In the genomic region with DNA sequence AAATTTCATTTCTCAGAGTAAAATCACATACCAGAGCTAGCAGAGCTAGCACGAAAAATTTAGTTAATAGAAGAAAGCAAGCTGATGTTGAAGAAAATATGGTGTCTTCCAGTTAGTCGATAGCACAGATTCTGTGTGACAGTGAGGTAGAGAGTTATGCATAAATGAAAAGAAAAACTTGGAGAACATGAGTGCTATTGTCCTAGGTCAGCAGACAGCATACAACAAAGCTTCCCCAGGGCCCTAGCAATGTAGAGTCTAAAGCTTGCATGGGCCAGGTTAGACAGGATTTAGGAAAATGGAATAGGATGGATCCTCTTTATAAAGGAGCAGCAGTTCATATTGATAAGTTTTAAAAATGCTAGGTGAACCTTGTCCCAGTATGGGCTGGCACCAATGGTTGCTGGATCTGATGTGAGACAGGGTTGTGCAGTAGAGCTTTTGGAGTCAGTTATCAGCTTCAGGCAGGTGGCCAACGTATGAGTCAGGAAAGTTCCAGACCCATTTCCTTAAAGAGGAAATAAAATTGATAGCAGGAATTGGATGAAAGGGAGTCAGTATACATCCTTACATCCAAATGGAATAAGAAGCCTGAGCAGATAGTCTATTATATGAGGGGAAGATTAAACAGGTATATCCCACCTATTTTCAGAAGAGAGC, we compare ENCODE assay signal across 20 cellular contexts.
A peak's percentile ranks its signal among the peaks of the same experiment; 100 is the strongest.
DNase-seq lines count a peak whose midpoint lies in the region; ATAC-seq and TF ChIP-seq lines count a peak whose summit lies in the region.
"Had no signal": no experiment of that assay in that cellular context is flagged by ENCODE, and none has a peak within 500 bp of the region (broad histone marks: within the 10 kb centered on the region; RNA-seq: fewer than 3 reads in every experiment).

No MANE protein-coding gene starts in this region.

- no peak overlapping the region for H3K27ac ChIP-seq in body of pancreas
- H3K27ac ChIP-seq: WERI-Rb-1 had no signal

- no peaks in the 10 kb centered on the region for H3K27me3 Mint-ChIP-seq in activated CD8-positive, alpha-beta T cell treated with anti-CD3 and anti-CD28 coated beads, Interleukin-2, amount 10 ng/mL, durations not matched to agents 7 days and 5 days (ENCODE audit: low read depth)
- H3K27me3 Mint-ChIP-seq in activated T-cell treated with anti-CD3 and anti-CD28 coated beads, Interleukin-2, amount 50 U/mL, for 24 hours = no peaks in the 10 kb centered on the region
- H3K27me3 Mint-ChIP-seq: T-helper 17 cell had no signal

- H3K4me1 ChIP-seq in body of pancreas = no peaks in the 10 kb centered on the region

- H3K4me1 Mint-ChIP-seq in activated CD8-positive, alpha-beta T cell treated with anti-CD3 and anti-CD28 coated beads, Interleukin-2, amount 10 ng/mL, durations not matched to agents 7 days and 5 days (ENCODE audit: low read depth) = no peaks in the 10 kb centered on the region
- no peaks in the 10 kb centered on the region for H3K4me1 Mint-ChIP-seq in activated T-cell treated with anti-CD3 and anti-CD28 coated beads, Interleukin-2, amount 50 U/mL, for 24 hours (ENCODE audit: low read depth)
- H3K4me1 Mint-ChIP-seq: GM23338, T-helper 17 cell had no signal

- CTCF ChIA-PET in activated CD8-positive, alpha-beta T cell treated with anti-CD3 and anti-CD28 coated beads, Interleukin-2, amount 10 ng/mL, durations not matched to agents 7 days and 5 days (lab: Charles Lee) = no interaction called here

- no peaks in the 10 kb centered on the region for H3K36me3 Mint-ChIP-seq in activated CD8-positive, alpha-beta T cell treated with anti-CD3 and anti-CD28 coated beads, Interleukin-2, amount 10 ng/mL, durations not matched to agents 7 days and 5 days (ENCODE audit: low read depth)
- H3K36me3 Mint-ChIP-seq in activated T-cell treated with anti-CD3 and anti-CD28 coated beads, Interleukin-2, amount 50 U/mL, for 24 hours (ENCODE audit: low read depth) = no peaks in the 10 kb centered on the region
- H3K36me3 Mint-ChIP-seq: CD8-positive, alpha-beta T cell had no signal

- peak; percentile 7 for DNase-seq in AG20443 (ENCODE audit: low spot score)
- peak; percentile 19 for DNase-seq in LHCN-M2 (ENCODE audit: low read depth)
- peak; percentile 6 to 16 (median 10) for DNase-seq in body of pancreas
- peak; percentile 80 for DNase-seq in left lobe of liver (ENCODE audit: low spot score)
- no peak for DNase-seq in activated CD8-positive, alpha-beta T cell treated with anti-CD3 and anti-CD28 coated beads, Interleukin-2, amount 10 ng/mL, durations not matched to agents 7 days and 5 days
- DNase-seq in activated T-cell treated with anti-CD3 and anti-CD28 coated beads, Interleukin-2, amount 50 U/mL, for 24 hours = no peak
- no peak for DNase-seq in stimulated activated CD4-positive, alpha-beta T cell treated with anti-CD3 and anti-CD28 coated beads, Interleukin-15, amount 100 ng/mL, for 24 hours
- DNase-seq: activated CD4-positive, alpha-beta T cell treated with anti-CD3 and anti-CD28 coated beads, Interleukin-2, amount 50 U/mL, for 4 hours; amniotic stem cell; CD8-positive, alpha-beta T cell; cerebellar nuclear complex; DMS53; MV-4-11; NCI-H187 treated with DMSO at 0.1 percent for 48 hours; NCI-H774; T-helper 17 cell; WERI-Rb-1 had no signal

- no peak for TF ChIP-seq CTCF in body of pancreas (IDR thresholded peaks at IDR 0.05)

- no peak overlapping the region for H3K4me3 Mint-ChIP-seq in activated CD8-positive, alpha-beta T cell treated with anti-CD3 and anti-CD28 coated beads, Interleukin-2, amount 10 ng/mL, durations not matched to agents 7 days and 5 days
- no peak overlapping the region for H3K4me3 Mint-ChIP-seq in activated T-cell treated with anti-CD3 and anti-CD28 coated beads, Interleukin-2, amount 50 U/mL, for 24 hours
- H3K4me3 Mint-ChIP-seq: CD8-positive, alpha-beta T cell; GM23338; T-helper 17 cell had no signal

- intact Hi-C loops in body of pancreas (cut with DNase I) = no loop called here

- POLR2A ChIA-PET in activated CD8-positive, alpha-beta T cell treated with anti-CD3 and anti-CD28 coated beads, Interleukin-2, amount 10 ng/mL, durations not matched to agents 7 days and 5 days (lab: Charles Lee) = no interaction called here

- no peak for ATAC-seq in body of pancreas
- ATAC-seq in left lobe of liver = peak; percentile 96
- no peak for ATAC-seq in activated CD8-positive, alpha-beta T cell treated with anti-CD3 and anti-CD28 coated beads, Interleukin-2, amount 10 ng/mL, durations not matched to agents 7 days and 5 days
- no peak for ATAC-seq in GM18498 (IDR thresholded peaks at IDR 0.05; ENCODE audit: unreplicated experiment)
- ATAC-seq: CD8-positive, alpha-beta T cell; GM23338; sciatic nerve; T-helper 17 cell had no signal

- no peak for TF ChIP-seq POLR2A in body of pancreas (IDR thresholded peaks at IDR 0.05)

- 50 to 55% methylated on average over 3 of the region's 3 CpGs for WGBS in body of pancreas, 2 donors

- no peak overlapping the region for H3K27ac Mint-ChIP-seq in activated CD8-positive, alpha-beta T cell treated with anti-CD3 and anti-CD28 coated beads, Interleukin-2, amount 10 ng/mL, durations not matched to agents 7 days and 5 days
- H3K27ac Mint-ChIP-seq in activated T-cell treated with anti-CD3 and anti-CD28 coated beads, Interleukin-2, amount 50 U/mL, for 24 hours = no peak overlapping the region
- H3K27ac Mint-ChIP-seq: CD8-positive, alpha-beta T cell; GM23338; T-helper 17 cell had no signal

- H3K36me3 ChIP-seq in body of pancreas (replicated peaks in 1 of 2; ENCODE audit: insufficient read depth in 1 of 2, low read depth in 2 of 2) = no peaks in the 10 kb centered on the region
- H3K36me3 ChIP-seq: WERI-Rb-1 had no signal

- no peaks in the 10 kb centered on the region for H3K27me3 ChIP-seq in body of pancreas

- no peak overlapping the region for H3K4me3 ChIP-seq in body of pancreas
- H3K4me3 ChIP-seq: GM23338 had no signal

- H3K9me3 ChIP-seq in body of pancreas = no peaks in the 10 kb centered on the region

- H3K9me3 Mint-ChIP-seq in activated CD8-positive, alpha-beta T cell treated with anti-CD3 and anti-CD28 coated beads, Interleukin-2, amount 10 ng/mL, durations not matched to agents 7 days and 5 days (ENCODE audit: insufficient read depth) = peaks cover 2% of the 10 kb centered on the region
- H3K9me3 Mint-ChIP-seq in activated T-cell treated with anti-CD3 and anti-CD28 coated beads, Interleukin-2, amount 50 U/mL, for 24 hours = no peaks in the 10 kb centered on the region
- H3K9me3 Mint-ChIP-seq: CD8-positive, alpha-beta T cell; GM23338 had no signal

Comparison
In these comparisons a context has a peak if more than half of its experiments do, and no peak if none do; other contexts are left out.
1. DNase-seq: peak in AG20443 (single experiment), LHCN-M2 (single experiment), body of pancreas (4 of 4) and left lobe of liver (single experiment); none in activated CD8-positive, alpha-beta T cell treated with anti-CD3 and anti-CD28 coated beads, Interleukin-2, amount 10 ng/mL, durations not matched to agents 7 days and 5 days (single experiment), activated T-cell treated with anti-CD3 and anti-CD28 coated beads, Interleukin-2, amount 50 U/mL, for 24 hours (single experiment) and stimulated activated CD4-positive, alpha-beta T cell treated with anti-CD3 and anti-CD28 coated beads, Interleukin-15, amount 100 ng/mL, for 24 hours (single experiment).